ENCODE assay signal across 16 cellular contexts in the genomic region with DNA sequence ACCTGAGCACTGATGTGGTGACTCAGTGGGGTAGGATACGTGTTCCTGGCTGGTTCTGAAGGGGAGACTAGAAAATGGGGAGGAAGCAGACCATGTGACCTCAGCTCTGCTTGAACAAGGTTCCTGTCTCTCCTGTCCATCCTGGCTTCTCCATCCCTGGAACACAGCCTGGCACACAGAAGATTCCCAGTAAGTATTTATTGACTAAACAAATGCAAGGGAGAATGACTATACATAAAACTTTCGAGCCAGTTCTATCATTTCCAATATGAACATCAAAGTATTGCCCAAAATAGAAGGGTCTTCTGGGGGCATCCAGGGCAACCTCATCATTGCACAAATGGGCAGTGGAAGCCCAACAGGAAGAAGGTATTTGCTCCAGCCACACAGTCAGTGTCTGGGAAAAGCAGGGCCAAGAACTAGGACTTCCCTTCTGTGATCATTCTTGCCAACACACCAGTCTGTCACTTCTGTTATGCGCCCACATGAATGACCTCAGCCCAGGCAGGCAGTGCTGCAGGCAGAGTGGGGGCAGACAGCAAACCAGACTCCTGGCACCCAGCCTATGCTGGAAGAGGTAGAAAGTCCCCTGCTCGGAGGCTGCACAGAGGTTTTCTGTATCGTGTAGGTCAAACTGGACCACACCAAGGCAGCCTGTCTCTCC. TPM values are rescaled to one million over a fixed set of nuclear protein-coding genes. Genes with fewer than 3 reads are reported as not detected.
DNase-seq lines count a peak whose midpoint lies in the region; ATAC-seq and TF ChIP-seq lines count a peak whose summit lies in the region.
"Had no signal": no experiment of that assay in that cellular context is flagged by ENCODE, and none has a peak within 500 bp of the region (broad histone marks: within the 10 kb centered on the region; RNA-seq: fewer than 3 reads in every experiment).

No MANE protein-coding gene starts in this region.

- H3K9me3 Mint-ChIP-seq in stimulated activated effector memory CD8-positive, alpha-beta T cell treated with anti-CD3 and anti-CD28 coated beads, Interleukin-12 subunit alpha, Interleukin-12 subunit beta, amount 100 ng/mL, for 72 hours = peaks cover 6% of the 10 kb centered on the region

- no peaks in the 10 kb centered on the region for H3K27me3 ChIP-seq in MG63
- H3K27me3 ChIP-seq: body of pancreas had no signal

- no peak overlapping the region for H3K27ac Mint-ChIP-seq in stimulated activated effector memory CD8-positive, alpha-beta T cell treated with anti-CD3 and anti-CD28 coated beads, Interleukin-12 subunit alpha, Interleukin-12 subunit beta, amount 100 ng/mL, for 72 hours
- H3K27ac Mint-ChIP-seq: HFFc6 had no signal

- no peaks in the 10 kb centered on the region for H3K36me3 ChIP-seq in MG63
- H3K36me3 ChIP-seq: left lung, thoracic aorta had no signal

- no peak for TF ChIP-seq CTCF in fibroblast of pulmonary artery (IDR thresholded peaks at IDR 0.05; ENCODE audit: low read length, missing control alignments)

- ATAC-seq in GM19463 (IDR thresholded peaks at IDR 0.05; ENCODE audit: unreplicated experiment) (peak; percentile 67), GM18505 (IDR thresholded peaks at IDR 0.05; ENCODE audit: unreplicated experiment) (no peak)
- ATAC-seq in stimulated activated effector memory CD8-positive, alpha-beta T cell treated with anti-CD3 and anti-CD28 coated beads, Interleukin-12 subunit alpha, Interleukin-12 subunit beta, amount 100 ng/mL, for 72 hours = peak; percentile 40
- ATAC-seq: body of pancreas, left lung had no signal

- H3K36me3 Mint-ChIP-seq in stimulated activated effector memory CD8-positive, alpha-beta T cell treated with anti-CD3 and anti-CD28 coated beads, Interleukin-12 subunit alpha, Interleukin-12 subunit beta, amount 100 ng/mL, for 72 hours = no peaks in the 10 kb centered on the region

- TF ChIP-seq POLR2A in GM18505 (IDR thresholded peaks at IDR 0.05; ENCODE audit: borderline replicate concordance, extremely low read depth, insufficient read depth, insufficient read length) = no peak

- no peaks in the 10 kb centered on the region for H3K9me3 ChIP-seq in MG63

- H3K4me3 Mint-ChIP-seq in stimulated activated effector memory CD8-positive, alpha-beta T cell treated with anti-CD3 and anti-CD28 coated beads, Interleukin-12 subunit alpha, Interleukin-12 subunit beta, amount 100 ng/mL, for 72 hours = no peak overlapping the region
- H3K4me3 Mint-ChIP-seq: HFFc6, neural crest cell had no signal

- DNase-seq in MG63 (peak; percentile 63), fibroblast of pulmonary artery (ENCODE audit: low read depth) (peak; percentile 14), NCI-H1105 treated with DMSO at 0.1 percent for 48 hours (lab: John Stamatoyannopoulos, UW) (no peak)
- no peak for DNase-seq in stimulated activated effector memory CD8-positive, alpha-beta T cell treated with anti-CD3 and anti-CD28 coated beads, Interleukin-12 subunit alpha, Interleukin-12 subunit beta, amount 100 ng/mL, for 72 hours (ENCODE audit: low spot score in 2 of 2)
- DNase-seq in stimulated activated CD4-positive, alpha-beta T cell treated with anti-CD3 and anti-CD28 coated beads, Interleukin-1b, Interleukin-23, amount 100 ng/mL, for 48 hours = no peak
- DNase-seq: activated CD4-positive, CD25-positive, alpha-beta regulatory T cell; activated T-cell treated with anti-CD3 and anti-CD28 coated beads, Interleukin-2, amount 50 U/mL, for 48 hours; HFFc6; Kasumi-1; left lung; NCI-H2171 had no signal

- H3K4me1 Mint-ChIP-seq in stimulated activated effector memory CD8-positive, alpha-beta T cell treated with anti-CD3 and anti-CD28 coated beads, Interleukin-12 subunit alpha, Interleukin-12 subunit beta, amount 100 ng/mL, for 72 hours = peaks cover 5% of the 10 kb centered on the region

- H3K4me3 ChIP-seq in MG63 = no peak overlapping the region
- no peak overlapping the region for H3K4me3 ChIP-seq in fibroblast of pulmonary artery (replicated peaks; ENCODE audit: low read depth, low read length)
- H3K4me3 ChIP-seq: body of pancreas, left lung, thoracic aorta had no signal

RNA-seq across cellular contexts. Expression of a gene that starts 5.6 kb away (rescaled TPM):
- not detected in 2 replicates for total RNA-seq in MG63 (2014; rRNA removed; shearing (Covaris generic); ENCODE audit: low replicate concordance)
- total RNA-seq: body of pancreas, HFFc6, left lung, neural crest cell had no signal

RNA-seq across cellular contexts. Expression of a gene that starts 27.7 kb away (rescaled TPM):
- total RNA-seq in MG63 (2014; rRNA removed; shearing (Covaris generic); ENCODE audit: low replicate concordance) = not detected in 2 replicates
- total RNA-seq: body of pancreas, HFFc6, left lung, neural crest cell, thoracic aorta had no signal

RNA-seq across cellular contexts. Expression of a gene that starts 29.0 kb away (rescaled TPM):
- total RNA-seq in MG63 (2014; rRNA removed; shearing (Covaris generic); ENCODE audit: low replicate concordance) = not detected in 2 replicates
- total RNA-seq: body of pancreas, HFFc6, left lung, neural crest cell, thoracic aorta had no signal

Comparison
In these comparisons a context has a peak if more than half of its experiments do, and no peak if none do; other contexts are left out.
1. DNase-seq: peak in MG63 (single experiment) and fibroblast of pulmonary artery (single experiment); none in stimulated activated effector memory CD8-positive, alpha-beta T cell treated with anti-CD3 and anti-CD28 coated beads, Interleukin-12 subunit alpha, Interleukin-12 subunit beta, amount 100 ng/mL, for 72 hours (0 of 2), stimulated activated CD4-positive, alpha-beta T cell treated with anti-CD3 and anti-CD28 coated beads, Interleukin-1b, Interleukin-23, amount 100 ng/mL, for 48 hours (single experiment) and NCI-H1105 treated with DMSO at 0.1 percent for 48 hours (single experiment).